Comparison of ENCODE assay signal across 12 cellular contexts in genomic region chr14:22532345-22533056, GRCh38. TPM values are rescaled to one million over a fixed set of nuclear protein-coding genes. Genes with fewer than 3 reads are reported as not detected.
DNase-seq lines count a peak whose midpoint lies in the region; ATAC-seq and TF ChIP-seq lines count a peak whose summit lies in the region.
"Had no signal": no experiment of that assay in that cellular context is flagged by ENCODE, and none has a peak within 500 bp of the region (broad histone marks: within the 10 kb centered on the region; RNA-seq: fewer than 3 reads in every experiment).

No MANE protein-coding gene starts in this region.

- H3K36me3 Mint-ChIP-seq in activated B cell treated with CpG ODN at 0.5 μM for 24 hours (ENCODE audit: low read depth), result peaks cover 5% of the 10 kb centered on the region
- peaks cover 17 to 19% (median 19%) of the 10 kb centered on the region in 3 donors for H3K36me3 Mint-ChIP-seq in immature natural killer cell
- no peaks in the 10 kb centered on the region for H3K36me3 Mint-ChIP-seq in nephron progenitor cell (ENCODE audit: low read depth)

- H3K4me1 Mint-ChIP-seq in activated B cell treated with CpG ODN at 0.5 μM for 24 hours (peaks cover 76% of the 10 kb centered on the region), immature natural killer cell (peaks cover 39 to 54% of the 10 kb centered on the region in 2 donors), nephron progenitor cell (peaks cover 15% of the 10 kb centered on the region)

- H3K4me3 ChIP-seq in WERI-Rb-1 (ENCODE audit: low read depth, low read length), result no peak overlapping the region
- H3K4me3 ChIP-seq: transverse colon had no signal

- POLR2A ChIA-PET in activated B cell treated with CpG ODN at 0.5 μM for 24 hours (lab: Charles Lee), result interaction anchor here (0.6 to 5.4 kb wide), 20 partner anchors 8 to 417 kb away, joined by 3 to 89 read pairs (median 6); no protein-coding TSS in a partner anchor

- H3K27me3 Mint-ChIP-seq in activated B cell treated with CpG ODN at 0.5 μM for 24 hours (no peaks in the 10 kb centered on the region), immature natural killer cell (ENCODE audit: low read depth in 3 of 3) (peaks cover 0 to 4% (median 0%) of the 10 kb centered on the region in 3 donors), nephron progenitor cell (ENCODE audit: low read depth, poor library complexity) (peaks cover 3% of the 10 kb centered on the region)

- H3K27me3 ChIP-seq in WERI-Rb-1 (ENCODE audit: insufficient read depth, low read depth, severe bottlenecking), result no peaks in the 10 kb centered on the region
- H3K27me3 ChIP-seq: foreskin keratinocyte, transverse colon had no signal

- CTCF ChIA-PET in activated B cell treated with CpG ODN at 0.5 μM for 24 hours (lab: Charles Lee), result interaction anchor here (0.9 to 5.9 kb wide), 11 partner anchors 8 to 148 kb away, joined by 3 to 48 read pairs (median 4); no protein-coding TSS in a partner anchor

- no peaks in the 10 kb centered on the region for H3K9me3 ChIP-seq in WERI-Rb-1 (ENCODE audit: severe bottlenecking)
- H3K9me3 ChIP-seq: transverse colon had no signal

- no peak for TF ChIP-seq CTCF in activated B cell treated with CpG ODN at 0.5 μM for 24 hours (IDR thresholded peaks at IDR 0.05)
- TF ChIP-seq CTCF in WERI-Rb-1 (IDR thresholded peaks at IDR 0.05; ENCODE audit: low read depth, low read length), result no peak
- TF ChIP-seq CTCF in nephron progenitor cell (IDR thresholded peaks at IDR 0.05), result no peak

- no peaks in the 10 kb centered on the region for H3K9me3 Mint-ChIP-seq in activated B cell treated with CpG ODN at 0.5 μM for 24 hours
- H3K9me3 Mint-ChIP-seq in immature natural killer cell, result no peaks in the 10 kb centered on the region
- H3K9me3 Mint-ChIP-seq in nephron progenitor cell, result no peaks in the 10 kb centered on the region

- intact Hi-C loops in activated B cell treated with CpG ODN at 0.5 μM for 24 hours (cut with micrococcal nuclease), result no loop called here

- no peak for ATAC-seq in activated B cell treated with CpG ODN at 0.5 μM for 24 hours (ENCODE audit: low read depth)
- ATAC-seq: foreskin keratinocyte had no signal

- H3K27ac Mint-ChIP-seq in activated B cell treated with CpG ODN at 0.5 μM for 24 hours, result peak overlapping the region; percentile 93
- H3K27ac Mint-ChIP-seq in immature natural killer cell, result peak overlapping the region in 5 of 6 donors; percentile 19 to 93 (median 73)
- no peak overlapping the region for H3K27ac Mint-ChIP-seq in nephron progenitor cell

- peak overlapping the region; percentile 80 for H3K4me3 Mint-ChIP-seq in activated B cell treated with CpG ODN at 0.5 μM for 24 hours
- H3K4me3 Mint-ChIP-seq in immature natural killer cell, result peak overlapping the region in 1 of 5 donors; percentile 75
- H3K4me3 Mint-ChIP-seq in nephron progenitor cell, result no peak overlapping the region

- no peaks in the 10 kb centered on the region for H3K36me3 ChIP-seq in WERI-Rb-1
- H3K36me3 ChIP-seq: transverse colon had no signal

- DNase-seq in AG08395 (ENCODE audit: low spot score) (peak; percentile 62), GM04503 (ENCODE audit: low read depth) (peak; percentile 34), activated B cell treated with CpG ODN at 0.5 μM for 24 hours (no peak), immature natural killer cell (no peak), WERI-Rb-1 (no peak), nephron progenitor cell (no peak), AML-193 (lab: John Stamatoyannopoulos, UW) (no peak), NCI-H2029 treated with DMSO at 0.1 percent for 48 hours (lab: John Stamatoyannopoulos, UW) (no peak)
- DNase-seq: foreskin keratinocyte, Kasumi-1, NCI-H526 treated with DMSO at 0.1 percent for 48 hours, transverse colon had no signal

- no peak overlapping the region for H3K27ac ChIP-seq in WERI-Rb-1
- H3K27ac ChIP-seq: foreskin keratinocyte had no signal

RNA-seq across cellular contexts. Expression of gene DAD1, which starts 56.5 kb away (rescaled TPM):
- 123 and 139 TPM in 2 replicates for total RNA-seq in activated B cell treated with CpG ODN at 0.5 μM for 24 hours
- 100 to 1,000 TPM; 602 to 622 (median 602) TPM for polyA plus RNA-seq in immature natural killer cell

Comparison
In these comparisons a context has a peak if more than half of its experiments do, and no peak if none do; other contexts are left out.
1. DNase-seq: peak in AG08395 (single experiment) and GM04503 (single experiment); none in activated B cell treated with CpG ODN at 0.5 μM for 24 hours (single experiment), immature natural killer cell (0 of 3), WERI-Rb-1 (single experiment), nephron progenitor cell (single experiment), AML-193 (0 of 2) and NCI-H2029 treated with DMSO at 0.1 percent for 48 hours (single experiment).